In the genomic region with DNA sequence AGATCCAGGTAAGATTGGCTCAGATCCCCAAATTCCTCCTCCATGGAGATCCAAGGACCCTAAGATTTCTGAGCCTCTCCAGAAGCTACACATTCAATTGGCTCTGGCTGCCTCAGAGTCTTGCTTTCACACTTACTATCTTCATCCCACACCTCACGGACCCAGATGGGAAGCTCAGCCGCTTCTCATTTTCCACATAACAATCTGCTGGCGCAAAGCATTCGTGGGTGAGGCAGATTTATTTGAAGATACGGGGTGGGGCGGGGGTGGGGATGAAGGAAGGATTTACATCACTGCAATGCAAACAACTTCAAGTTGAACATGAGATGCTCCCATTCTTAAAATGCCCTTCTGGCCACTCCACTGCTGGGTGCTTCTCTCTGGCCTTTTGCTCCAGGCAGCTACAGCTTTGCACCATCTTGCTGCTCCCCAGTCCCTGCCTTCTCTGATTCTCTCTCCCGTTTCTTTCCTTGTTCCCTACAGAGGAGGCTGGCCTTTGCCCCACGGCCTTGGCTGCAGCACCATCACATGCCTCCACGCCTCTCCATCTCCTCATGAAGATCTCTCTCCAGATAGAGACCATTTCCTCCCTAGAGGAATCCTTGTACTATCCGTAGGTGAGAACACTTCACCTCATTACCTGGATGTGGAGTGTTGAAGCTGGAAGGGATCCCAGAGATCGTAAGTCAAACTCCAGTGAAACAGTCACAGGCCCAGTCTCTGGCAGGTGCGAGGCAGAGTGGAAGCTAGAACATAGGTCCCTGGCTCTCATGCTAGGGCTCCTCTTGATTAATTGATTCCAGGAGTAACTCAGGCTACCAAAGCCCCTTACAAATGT, we compare ENCODE assay signal across 26 cellular contexts.
DNase-seq lines count a peak whose midpoint lies in the region; ATAC-seq, FAIRE-seq and TF ChIP-seq lines count a peak whose summit lies in the region.
"Had no signal": no experiment of that assay in that cellular context is flagged by ENCODE, and none has a peak within 500 bp of the region (broad histone marks: within the 10 kb centered on the region; RNA-seq: fewer than 3 reads in every experiment).

No MANE protein-coding gene starts in this region.

- intact Hi-C loops in CD14-positive monocyte (cut with micrococcal nuclease) (no loop called here), mucosa of descending colon (cut with DNase I, micrococcal nuclease) (no loop called here)

- peaks cover 0 to 4% of the 10 kb centered on the region in 2 donors for H3K36me3 Mint-ChIP-seq in CD14-positive monocyte
- H3K36me3 Mint-ChIP-seq: CD4-positive, CD25-positive, alpha-beta regulatory T cell had no signal

- peaks cover under 1% of the 10 kb centered on the region for H3K4me1 ChIP-seq in mucosa of descending colon (ENCODE audit: low read depth)
- H3K4me1 ChIP-seq: SJSA1 had no signal

- peaks cover 0 to 6% (median 0%) of the 10 kb centered on the region in 7 donors for H3K9me3 Mint-ChIP-seq in CD14-positive monocyte
- H3K9me3 Mint-ChIP-seq: activated naive CD8-positive, alpha-beta T cell treated with anti-CD3 and anti-CD28 coated beads, Interleukin-2, amount 50 U/mL, for 24 hours; activated T-cell treated with anti-CD3 and anti-CD28 coated beads, Interleukin-2, amount 50 U/mL, for 24 hours had no signal

- H3K9me3 ChIP-seq in mucosa of descending colon, result no peaks in the 10 kb centered on the region
- H3K9me3 ChIP-seq: SJSA1, testis had no signal

- FAIRE-seq in bronchial epithelial cell (lab: Jason Lieb, UNC), result peak; percentile 83
- FAIRE-seq: HTR-8/SVneo, TTC549 had no signal

- no peak overlapping the region for H3K27ac Mint-ChIP-seq in CD14-positive monocyte
- H3K27ac Mint-ChIP-seq: activated naive CD8-positive, alpha-beta T cell treated with anti-CD3 and anti-CD28 coated beads, Interleukin-2, amount 50 U/mL, for 24 hours; activated T-cell treated with anti-CD3 and anti-CD28 coated beads, Interleukin-2, amount 50 U/mL, for 24 hours; CD4-positive, CD25-positive, alpha-beta regulatory T cell; GM23338; naive thymus-derived CD4-positive, alpha-beta T cell had no signal

- peaks cover 22% of the 10 kb centered on the region for H3K27me3 ChIP-seq in bronchial epithelial cell (ENCODE audit: control insufficient read depth, insufficient read depth, low read length)
- H3K27me3 ChIP-seq: SJSA1, testis had no signal

- peaks cover 6 to 10% (median 7%) of the 10 kb centered on the region in 3 donors for H3K27me3 Mint-ChIP-seq in CD14-positive monocyte (ENCODE audit: low read depth in 3 of 3)

- no peak overlapping the region for H3K4me3 Mint-ChIP-seq in CD14-positive monocyte
- H3K4me3 Mint-ChIP-seq: activated naive CD8-positive, alpha-beta T cell treated with anti-CD3 and anti-CD28 coated beads, Interleukin-2, amount 50 U/mL, for 24 hours; activated T-cell treated with anti-CD3 and anti-CD28 coated beads, Interleukin-2, amount 50 U/mL, for 24 hours; CD4-positive, CD25-positive, alpha-beta regulatory T cell; GM23338; naive thymus-derived CD4-positive, alpha-beta T cell had no signal

- ATAC-seq in mucosa of descending colon, result peak; percentile 55
- no peak for ATAC-seq in SK-N-SH treated with all-trans-retinoic acid at 6 μM for 48 hours
- no peak for ATAC-seq in HG03025 (IDR thresholded peaks at IDR 0.05; ENCODE audit: low FRiP score, unreplicated experiment)
- ATAC-seq: GM23338; naive thymus-derived CD4-positive, alpha-beta T cell had no signal

- H3K36me3 ChIP-seq in bronchial epithelial cell (ENCODE audit: control insufficient read depth, insufficient read depth, low read length) (no peaks in the 10 kb centered on the region), mucosa of descending colon (ENCODE audit: low read depth) (no peaks in the 10 kb centered on the region)
- H3K36me3 ChIP-seq: SJSA1 had no signal

- peaks cover 53% of the 10 kb centered on the region for H3K4me1 Mint-ChIP-seq in CD14-positive monocyte
- H3K4me1 Mint-ChIP-seq: GM23338 had no signal

- no peak for TF ChIP-seq CTCF in CD14-positive monocyte (IDR thresholded peaks at IDR 0.05)
- no peak for TF ChIP-seq CTCF in bronchial epithelial cell (IDR thresholded peaks at IDR 0.05; ENCODE audit: insufficient read depth, low read length, severe bottlenecking)
- TF ChIP-seq CTCF in mucosa of descending colon (IDR thresholded peaks at IDR 0.05), result no peak

- DNase-seq in CD14-positive monocyte (ENCODE audit: low spot score) (peak; percentile 17), HT-29 (ENCODE audit: low spot score) (peak; percentile 45), bronchial epithelial cell (ENCODE audit: low read depth) (no peak), mucosa of descending colon (peak in 1 of 3 donors; percentile 6), A172 (ENCODE audit: low spot score) (no peak), NCI-H526 (lab: John Stamatoyannopoulos, UW) (no peak)
- DNase-seq: activated CD4-positive, CD25-positive, alpha-beta regulatory T cell treated with anti-CD3 and anti-CD28 coated beads, Interleukin-2, amount 50 U/mL, for 72 hours; activated gamma-delta T cell treated with Interleukin-2 at 50 U/mL for 16 hours; activated naive CD8-positive, alpha-beta T cell treated with anti-CD3 and anti-CD28 coated beads, Interleukin-2, amount 50 U/mL, for 24 hours; activated T-cell treated with anti-CD3 and anti-CD28 coated beads, Interleukin-2, amount 50 U/mL, for 24 hours; CD4-positive, CD25-positive, alpha-beta regulatory T cell; mesendoderm; naive thymus-derived CD4-positive, alpha-beta T cell; NCI-H1694 treated with DMSO at 0.1 percent for 48 hours; NCI-H526 treated with DMSO at 0.1 percent for 48 hours; stimulated activated CD4-positive, alpha-beta T cell treated with anti-CD3 and anti-CD28 coated beads, Interleukin-12 subunit alpha, Interleukin-12 subunit beta, amount 100 ng/mL, for 4 hours; stimulated activated CD4-positive, alpha-beta T cell treated with anti-CD3 and anti-CD28 coated beads, Interleukin-4, amount 100 ng/mL, for 24 hours; stimulated activated naive CD4-positive, alpha-beta T cell; testis had no signal

- H3K4me3 ChIP-seq in bronchial epithelial cell (ENCODE audit: low read depth, low read length), result no peak overlapping the region
- no peak overlapping the region for H3K4me3 ChIP-seq in mucosa of descending colon
- H3K4me3 ChIP-seq: dorsolateral prefrontal cortex, GM23338, SJSA1, testis had no signal

TF ChIP-seq in SK-N-SH treated with all-trans-retinoic acid at 6 μM for 48 hours, 23 proteins besides CTCF, POLR2A, EP300 and RAD21 (continues in another document):
- no peak for TF ChIP-seq TCF4 (CRISPR knock-in tag; IDR thresholded peaks at IDR 0.05; ENCODE audit: borderline replicate concordance)
- TF ChIP-seq, protein P1, sequence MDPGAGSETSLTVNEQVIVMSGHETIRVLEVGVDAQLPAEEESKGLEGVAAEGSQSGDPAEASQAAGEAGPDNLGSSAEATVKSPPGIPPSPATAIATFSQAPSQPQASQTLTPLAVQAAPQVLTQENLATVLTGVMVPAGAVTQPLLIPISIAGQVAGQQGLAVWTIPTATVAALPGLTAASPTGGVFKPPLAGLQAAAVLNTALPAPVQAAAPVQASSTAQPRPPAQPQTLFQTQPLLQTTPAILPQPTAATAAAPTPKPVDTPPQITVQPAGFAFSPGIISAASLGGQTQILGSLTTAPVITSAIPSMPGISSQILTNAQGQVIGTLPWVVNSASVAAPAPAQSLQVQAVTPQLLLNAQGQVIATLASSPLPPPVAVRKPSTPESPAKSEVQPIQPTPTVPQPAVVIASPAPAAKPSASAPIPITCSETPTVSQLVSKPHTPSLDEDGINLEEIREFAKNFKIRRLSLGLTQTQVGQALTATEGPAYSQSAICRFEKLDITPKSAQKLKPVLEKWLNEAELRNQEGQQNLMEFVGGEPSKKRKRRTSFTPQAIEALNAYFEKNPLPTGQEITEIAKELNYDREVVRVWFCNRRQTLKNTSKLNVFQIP (CRISPR knock-in tag; IDR thresholded peaks at IDR 0.05; ENCODE audit: borderline replicate concordance, low read depth), result no peak
- TF ChIP-seq, protein P2, sequence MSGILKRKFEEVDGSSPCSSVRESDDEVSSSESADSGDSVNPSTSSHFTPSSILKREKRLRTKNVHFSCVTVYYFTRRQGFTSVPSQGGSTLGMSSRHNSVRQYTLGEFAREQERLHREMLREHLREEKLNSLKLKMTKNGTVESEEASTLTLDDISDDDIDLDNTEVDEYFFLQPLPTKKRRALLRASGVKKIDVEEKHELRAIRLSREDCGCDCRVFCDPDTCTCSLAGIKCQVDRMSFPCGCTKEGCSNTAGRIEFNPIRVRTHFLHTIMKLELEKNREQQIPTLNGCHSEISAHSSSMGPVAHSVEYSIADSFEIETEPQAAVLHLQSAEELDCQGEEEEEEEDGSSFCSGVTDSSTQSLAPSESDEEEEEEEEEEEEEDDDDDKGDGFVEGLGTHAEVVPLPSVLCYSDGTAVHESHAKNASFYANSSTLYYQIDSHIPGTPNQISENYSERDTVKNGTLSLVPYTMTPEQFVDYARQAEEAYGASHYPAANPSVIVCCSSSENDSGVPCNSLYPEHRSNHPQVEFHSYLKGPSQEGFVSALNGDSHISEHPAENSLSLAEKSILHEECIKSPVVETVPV (CRISPR knock-in tag; IDR thresholded peaks at IDR 0.05), result no peak
- no peak for TF ChIP-seq CSDC2 (CRISPR knock-in tag; IDR thresholded peaks at IDR 0.05)
- no peak for TF ChIP-seq ZNF565 (CRISPR knock-in tag; conservative IDR thresholded peaks at IDR 0.05; ENCODE audit: low read depth)
- no peak for TF ChIP-seq ZNF70 (CRISPR knock-in tag; IDR thresholded peaks at IDR 0.05)
- TF ChIP-seq OSR1 (CRISPR knock-in tag; IDR thresholded peaks at IDR 0.05), result no peak
- TF ChIP-seq ZFP3 (CRISPR knock-in tag; IDR thresholded peaks at IDR 0.05), result no peak
- TF ChIP-seq, protein P3, sequence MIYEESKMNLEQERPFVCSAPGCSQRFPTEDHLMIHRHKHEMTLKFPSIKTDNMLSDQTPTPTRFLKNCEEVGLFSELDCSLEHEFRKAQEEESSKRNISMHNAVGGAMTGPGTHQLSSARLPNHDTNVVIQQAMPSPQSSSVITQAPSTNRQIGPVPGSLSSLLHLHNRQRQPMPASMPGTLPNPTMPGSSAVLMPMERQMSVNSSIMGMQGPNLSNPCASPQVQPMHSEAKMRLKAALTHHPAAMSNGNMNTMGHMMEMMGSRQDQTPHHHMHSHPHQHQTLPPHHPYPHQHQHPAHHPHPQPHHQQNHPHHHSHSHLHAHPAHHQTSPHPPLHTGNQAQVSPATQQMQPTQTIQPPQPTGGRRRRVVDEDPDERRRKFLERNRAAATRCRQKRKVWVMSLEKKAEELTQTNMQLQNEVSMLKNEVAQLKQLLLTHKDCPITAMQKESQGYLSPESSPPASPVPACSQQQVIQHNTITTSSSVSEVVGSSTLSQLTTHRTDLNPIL (CRISPR knock-in tag; IDR thresholded peaks at IDR 0.05; ENCODE audit: low read depth), result no peak
- no peak for TF ChIP-seq BACH2 (CRISPR knock-in tag; IDR thresholded peaks at IDR 0.05; ENCODE audit: borderline replicate concordance)

Comparison
In these comparisons a context has a peak if more than half of its experiments do, and no peak if none do; other contexts are left out.
1. DNase-seq: peak in CD14-positive monocyte (single experiment) and HT-29 (single experiment); none in bronchial epithelial cell (single experiment), A172 (single experiment) and NCI-H526 (0 of 2).